21 cellular contexts compared by ENCODE assay signal in the genomic region with DNA sequence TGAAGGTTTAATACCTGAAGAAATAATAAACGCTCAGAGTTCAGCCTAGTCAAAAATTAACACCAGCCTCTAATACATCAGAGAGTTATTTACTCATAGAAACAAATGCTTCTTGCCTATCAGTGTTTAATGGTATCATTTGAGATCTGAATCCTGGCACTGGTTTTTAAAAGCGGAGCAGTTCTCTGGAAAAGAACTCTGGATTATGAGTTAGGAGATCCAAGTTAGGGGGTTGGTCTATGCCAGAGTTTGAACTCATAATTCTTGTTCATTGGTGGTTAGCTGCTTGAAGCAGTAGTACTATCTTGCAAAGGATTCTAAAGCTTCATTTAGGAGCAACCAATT. TPM values are rescaled to one million over a fixed set of nuclear protein-coding genes. Genes with fewer than 3 reads are reported as not detected.
DNase-seq lines count a peak whose midpoint lies in the region; ATAC-seq and TF ChIP-seq lines count a peak whose summit lies in the region.
"Had no signal": no experiment of that assay in that cellular context is flagged by ENCODE, and none has a peak within 500 bp of the region (broad histone marks: within the 10 kb centered on the region; RNA-seq: fewer than 3 reads in every experiment).

No MANE protein-coding gene starts in this region.

- H3K27ac ChIP-seq in CD4-positive, alpha-beta T cell (ENCODE audit: low read depth, low read length): peak overlapping the region; percentile 50
- H3K27ac ChIP-seq: colonic mucosa, WERI-Rb-1 had no signal

- H3K9me3 ChIP-seq in CD4-positive, alpha-beta T cell (ENCODE audit: control insufficient read depth, low read length): no peaks in the 10 kb centered on the region
- H3K9me3 ChIP-seq in Caco-2: peaks cover 3% of the 10 kb centered on the region; the same call in 1 of the 2 replicates
- H3K9me3 ChIP-seq: BE2C, colonic mucosa had no signal

- no peaks in the 10 kb centered on the region for H3K27me3 Mint-ChIP-seq in CD4-positive, alpha-beta T cell
- H3K27me3 Mint-ChIP-seq in Caco-2 (ENCODE audit: insufficient read depth, unreplicated experiment) (no peaks in the 10 kb centered on the region), memory B cell (no peaks in the 10 kb centered on the region)
- H3K27me3 Mint-ChIP-seq in activated T-helper 17 cell treated with anti-CD3 and anti-CD28 coated beads, Interleukin-2, amount 50 U/mL, for 72 hours: no peaks in the 10 kb centered on the region
- H3K27me3 Mint-ChIP-seq: stimulated activated naive B cell treated with anti-CD40 and anti-IgM and Interleukin-4, amounts not matched to agents 10 μg/mL and 1 μg/mL and 100 μg/mL, for 72 hours had no signal

- CTCF ChIA-PET in CD4-positive, alpha-beta T cell (lab: Charles Lee): interaction anchor here (1.3 kb wide), 1 partner anchor 28 kb away, joined by 3 read pairs; no protein-coding TSS in a partner anchor
- CTCF ChIA-PET in Caco-2 (lab: Charles Lee): interaction anchor here (1.6 kb wide), 1 partner anchor 117 kb away, joined by 4 read pairs; no protein-coding TSS in a partner anchor

- peak overlapping the region; percentile 59 for H3K4me3 Mint-ChIP-seq in CD4-positive, alpha-beta T cell
- H3K4me3 Mint-ChIP-seq in Caco-2 (ENCODE audit: unreplicated experiment): no peak overlapping the region
- peak overlapping the region; percentile 81 for H3K4me3 Mint-ChIP-seq in activated T-helper 17 cell treated with anti-CD3 and anti-CD28 coated beads, Interleukin-2, amount 50 U/mL, for 72 hours
- H3K4me3 Mint-ChIP-seq in memory B cell: no peak overlapping the region
- H3K4me3 Mint-ChIP-seq: stimulated activated naive B cell treated with anti-CD40 and anti-IgM and Interleukin-4, amounts not matched to agents 10 μg/mL and 1 μg/mL and 100 μg/mL, for 72 hours had no signal

- H3K27ac Mint-ChIP-seq in CD4-positive, alpha-beta T cell: peak overlapping the region; percentile 65
- H3K27ac Mint-ChIP-seq in Caco-2 (ENCODE audit: unreplicated experiment): peak overlapping the region; percentile 66
- peak overlapping the region; percentile 31 for H3K27ac Mint-ChIP-seq in activated T-helper 17 cell treated with anti-CD3 and anti-CD28 coated beads, Interleukin-2, amount 50 U/mL, for 72 hours
- H3K27ac Mint-ChIP-seq in memory B cell: peak overlapping the region; percentile 31
- H3K27ac Mint-ChIP-seq: stimulated activated naive B cell treated with anti-CD40 and anti-IgM and Interleukin-4, amounts not matched to agents 10 μg/mL and 1 μg/mL and 100 μg/mL, for 72 hours had no signal

- H3K4me1 ChIP-seq in Caco-2: peaks cover 8% of the 10 kb centered on the region
- H3K4me1 ChIP-seq: colonic mucosa had no signal

- H3K36me3 ChIP-seq in Caco-2 (ENCODE audit: control insufficient read depth, insufficient read depth, low read length): no peaks in the 10 kb centered on the region
- H3K36me3 ChIP-seq: BE2C, colonic mucosa had no signal

- BruUV-seq in Caco-2 (replicated peaks; lab: Mats Ljungman, UMichigan): no TSS peak

- POLR2A ChIA-PET in CD4-positive, alpha-beta T cell (lab: Charles Lee): interaction anchor here (0.9 to 1.5 kb wide), 4 partner anchors 13 to 41 kb away, joined by 3 to 5 read pairs (median 3); partner anchors contain the start of gene GGPS1
- POLR2A ChIA-PET in Caco-2 (lab: Charles Lee): no interaction called here

- peaks cover 59% of the 10 kb centered on the region for H3K4me1 Mint-ChIP-seq in CD4-positive, alpha-beta T cell (ENCODE audit: low read depth)
- H3K4me1 Mint-ChIP-seq in Caco-2 (ENCODE audit: low read depth, unreplicated experiment) (peaks cover 21% of the 10 kb centered on the region), memory B cell (peaks cover 41% of the 10 kb centered on the region)
- H3K4me1 Mint-ChIP-seq in activated T-helper 17 cell treated with anti-CD3 and anti-CD28 coated beads, Interleukin-2, amount 50 U/mL, for 72 hours: peaks cover 34% of the 10 kb centered on the region

- no peaks in the 10 kb centered on the region for H3K27me3 ChIP-seq in CD4-positive, alpha-beta T cell (ENCODE audit: control insufficient read depth, insufficient read depth, low read length)
- no peaks in the 10 kb centered on the region for H3K27me3 ChIP-seq in Caco-2 (replicated peaks; ENCODE audit: control insufficient read depth, insufficient read depth, low read length)
- H3K27me3 ChIP-seq: BE2C, colonic mucosa had no signal

- intact Hi-C loops in CD4-positive, alpha-beta T cell (cut with DNase I, micrococcal nuclease): no loop called here
- intact Hi-C loops in Caco-2 (cut with micrococcal nuclease; ENCODE audit: unreplicated experiment): no loop called here

- H3K9me3 Mint-ChIP-seq in CD4-positive, alpha-beta T cell: no peaks in the 10 kb centered on the region
- peaks cover 15% of the 10 kb centered on the region for H3K9me3 Mint-ChIP-seq in Caco-2 (ENCODE audit: unreplicated experiment)
- no peaks in the 10 kb centered on the region for H3K9me3 Mint-ChIP-seq in activated T-helper 17 cell treated with anti-CD3 and anti-CD28 coated beads, Interleukin-2, amount 50 U/mL, for 72 hours
- peaks cover 6% of the 10 kb centered on the region for H3K9me3 Mint-ChIP-seq in memory B cell

- H3K36me3 Mint-ChIP-seq in CD4-positive, alpha-beta T cell (ENCODE audit: low read depth): peaks cover 14% of the 10 kb centered on the region
- peaks cover 7% of the 10 kb centered on the region for H3K36me3 Mint-ChIP-seq in Caco-2 (ENCODE audit: insufficient read depth, unreplicated experiment)
- H3K36me3 Mint-ChIP-seq in activated T-helper 17 cell treated with anti-CD3 and anti-CD28 coated beads, Interleukin-2, amount 50 U/mL, for 72 hours (ENCODE audit: low read depth): peaks cover 5% of the 10 kb centered on the region
- H3K36me3 Mint-ChIP-seq in memory B cell: peaks cover 14% of the 10 kb centered on the region

- no peak overlapping the region for H3K4me3 ChIP-seq in Caco-2 (ENCODE audit: low read depth, low read length)
- H3K4me3 ChIP-seq: colonic mucosa had no signal

- no peak for ATAC-seq in CD4-positive, alpha-beta T cell (ENCODE audit: poor library complexity)
- ATAC-seq in activated T-helper 17 cell treated with anti-CD3 and anti-CD28 coated beads, Interleukin-2, amount 50 U/mL, for 72 hours (replicated peaks): no peak
- ATAC-seq in memory B cell (ENCODE audit: low read depth) (no peak), GM19395 (IDR thresholded peaks at IDR 0.05; ENCODE audit: unreplicated experiment) (no peak)
- ATAC-seq: HCT116; Right ventricle myocardium inferior; stimulated activated naive B cell treated with anti-CD40 and anti-IgM and Interleukin-4, amounts not matched to agents 10 μg/mL and 1 μg/mL and 100 μg/mL, for 72 hours had no signal

- no peak for DNase-seq in CD4-positive, alpha-beta T cell
- DNase-seq in Caco-2 (no peak), memory B cell (ENCODE audit: low spot score in 2 of 2) (no peak), HuH-7 (ENCODE audit: low spot score) (no peak)
- DNase-seq in stimulated activated CD4-positive, alpha-beta T cell treated with anti-CD3 and anti-CD28 coated beads, Interleukin-1b, Interleukin-23, amount 100 ng/mL, for 48 hours: no peak
- DNase-seq: activated naive CD4-positive, alpha-beta T cell; BE2C; colonic mucosa; DMS 273 treated with DMSO at 0.1 percent for 48 hours; GF-D8; MM.1S; NCI-H2171 treated with DMSO at 0.1 percent for 48 hours; nucleus accumbens; stimulated activated naive B cell treated with anti-CD40 and anti-IgM and Interleukin-4, amounts not matched to agents 10 μg/mL and 1 μg/mL and 100 μg/mL, for 72 hours; SW 1271; trophoblast cell; WERI-Rb-1 had no signal

- no peak for TF ChIP-seq CTCF in CD4-positive, alpha-beta T cell (IDR thresholded peaks at IDR 0.05)
- no peak for TF ChIP-seq CTCF in Caco-2 (IDR thresholded peaks at IDR 0.05; ENCODE audit: insufficient read depth in 1 of 2, low read depth in 1 of 2, low read length in 1 of 2, severe bottlenecking in 1 of 2, unreplicated experiment in 1 of 2)

RNA-seq across cellular contexts. Expression of gene ARID4B, which starts 28.5 kb away (rescaled TPM):
- 100 to 1,000 TPM; 127 to 130 TPM for total RNA-seq in CD4-positive, alpha-beta T cell
- 34.2 and 35.9 TPM in 2 replicates for total RNA-seq in Caco-2 (2022)
- 10 to 100 TPM; 42.2 to 61.2 TPM for total RNA-seq in activated T-helper 17 cell treated with anti-CD3 and anti-CD28 coated beads, Interleukin-2, amount 50 U/mL, for 72 hours

RNA-seq across cellular contexts. Expression of gene GGPS1, which starts 28.9 kb away (rescaled TPM):
- 10 to 100 TPM; 20.6 to 20.9 TPM for total RNA-seq in CD4-positive, alpha-beta T cell
- 40.4 and 45.3 TPM in 2 replicates for total RNA-seq in Caco-2 (2022)
- total RNA-seq in activated T-helper 17 cell treated with anti-CD3 and anti-CD28 coated beads, Interleukin-2, amount 50 U/mL, for 72 hours: 10 to 100 TPM; 28.9 to 32.9 TPM

Comparison
In these comparisons a context has a peak if more than half of its experiments do, and no peak if none do; other contexts are left out.
1. H3K4me3 Mint-ChIP-seq: peak in CD4-positive, alpha-beta T cell (single experiment) and activated T-helper 17 cell treated with anti-CD3 and anti-CD28 coated beads, Interleukin-2, amount 50 U/mL, for 72 hours (single experiment); none in Caco-2 (single experiment) and memory B cell (single experiment).
2. Peak in every context shown above with its lines, with median percentiles within 50 percentile points of each other: H3K27ac Mint-ChIP-seq.